Comparison of ENCODE assay signal across 17 cellular contexts in genomic region chr7:158317238-158318205, GRCh38.
DNase-seq lines count a peak whose midpoint lies in the region; ATAC-seq and TF ChIP-seq lines count a peak whose summit lies in the region.
"Had no signal": no experiment of that assay in that cellular context is flagged by ENCODE, and none has a peak within 500 bp of the region (broad histone marks: within the 10 kb centered on the region; RNA-seq: fewer than 3 reads in every experiment).

No MANE protein-coding gene starts in this region.

- peak overlapping the region; percentile 20 for H2AFZ ChIP-seq in neural progenitor cell (replicated peaks)

- H3K4me2 ChIP-seq in neural progenitor cell = peak overlapping the region; percentile 59

- H3K4me3 ChIP-seq in neural progenitor cell = peak overlapping the region; percentile 11
- no peak overlapping the region for H3K4me3 ChIP-seq in thyroid gland (replicated peaks in 1 of 3)
- H3K4me3 ChIP-seq: ascending aorta, left lung, transverse colon had no signal

- no peaks in the 10 kb centered on the region for H3K9me3 ChIP-seq in neural progenitor cell (ENCODE audit: low read depth)
- H3K9me3 ChIP-seq in thyroid gland = no peaks in the 10 kb centered on the region
- H3K9me3 ChIP-seq: ascending aorta, transverse colon had no signal

- 33 to 43% methylated on average over 39 to 46 of the region's 59 CpGs for WGBS in thyroid gland, 2 donors

- intact Hi-C loops in thyroid gland (cut with DNase I) (no loop called here), CD14-positive monocyte (cut with micrococcal nuclease) (no loop called here)

- H3K36me3 ChIP-seq in neural progenitor cell (no peaks in the 10 kb centered on the region), thyroid gland (no peaks in the 10 kb centered on the region)
- H3K36me3 ChIP-seq: ascending aorta, left lung, transverse colon had no signal

- no peak for TF ChIP-seq CTCF in glutamatergic neuron (IDR thresholded peaks at IDR 0.05; ENCODE audit: partially characterized antibody, unreplicated experiment)
- peak; percentile 25 for TF ChIP-seq CTCF in neural progenitor cell (IDR thresholded peaks at IDR 0.05)
- TF ChIP-seq CTCF in thyroid gland (IDR thresholded peaks at IDR 0.05) = no peak
- no peak for TF ChIP-seq CTCF in CD14-positive monocyte (IDR thresholded peaks at IDR 0.05)

- ATAC-seq in GM21390 (IDR thresholded peaks at IDR 0.05; ENCODE audit: unreplicated experiment) = no peak
- ATAC-seq in HG02970 (IDR thresholded peaks at IDR 0.05; ENCODE audit: low FRiP score, unreplicated experiment) = no peak
- ATAC-seq: activated CD8-positive, alpha-beta T cell treated with anti-CD3 and anti-CD28 coated beads, Interleukin-2, amount 10 ng/mL, durations not matched to agents 7 days and 5 days; left lung had no signal

- peaks cover 3% of the 10 kb centered on the region for H3K4me1 Mint-ChIP-seq in glutamatergic neuron (ENCODE audit: low read depth, unreplicated experiment)
- H3K4me1 Mint-ChIP-seq in neural progenitor cell = peaks cover 26% of the 10 kb centered on the region
- no peaks in the 10 kb centered on the region for H3K4me1 Mint-ChIP-seq in CD14-positive monocyte

- H3K27ac ChIP-seq in neural progenitor cell (peak overlapping the region; percentile 91), thyroid gland (no peak overlapping the region)
- H3K27ac ChIP-seq: ascending aorta, left lung, transverse colon had no signal

- H3K36me3 Mint-ChIP-seq in glutamatergic neuron (ENCODE audit: unreplicated experiment) (peaks cover 17% of the 10 kb centered on the region), neural progenitor cell (peaks cover 11% of the 10 kb centered on the region), CD14-positive monocyte (no peaks in the 10 kb centered on the region)

- H3K9me3 Mint-ChIP-seq in glutamatergic neuron (ENCODE audit: unreplicated experiment) (peaks cover 31% of the 10 kb centered on the region), neural progenitor cell (peaks cover 27% of the 10 kb centered on the region), CD14-positive monocyte (peaks cover 45 to 83% (median 63%) of the 10 kb centered on the region in 7 donors)

- H3K79me2 ChIP-seq in neural progenitor cell (ENCODE audit: low read depth) = no peaks in the 10 kb centered on the region

- H3K27ac Mint-ChIP-seq in glutamatergic neuron (ENCODE audit: unreplicated experiment) (peak overlapping the region; percentile 90), neural progenitor cell (peak overlapping the region; percentile 98), CD14-positive monocyte (no peak overlapping the region)
- H3K27ac Mint-ChIP-seq: activated CD8-positive, alpha-beta T cell treated with anti-CD3 and anti-CD28 coated beads, Interleukin-2, amount 10 ng/mL, durations not matched to agents 7 days and 5 days had no signal

- H3K27me3 ChIP-seq in neural progenitor cell = no peaks in the 10 kb centered on the region
- H3K27me3 ChIP-seq in thyroid gland = no peaks in the 10 kb centered on the region
- H3K27me3 ChIP-seq: ascending aorta, transverse colon had no signal

- H3K4me3 Mint-ChIP-seq in glutamatergic neuron (ENCODE audit: unreplicated experiment) (peak overlapping the region; percentile 75), neural progenitor cell (peak overlapping the region; percentile 77), CD14-positive monocyte (peak overlapping the region in 1 of 2 donors; percentile 54)
- H3K4me3 Mint-ChIP-seq: activated CD8-positive, alpha-beta T cell treated with anti-CD3 and anti-CD28 coated beads, Interleukin-2, amount 10 ng/mL, durations not matched to agents 7 days and 5 days had no signal

- peaks cover 33% of the 10 kb centered on the region for H3F3A ChIP-seq in neural progenitor cell (ENCODE audit: low read depth)

- no peaks in the 10 kb centered on the region for H4K20me1 ChIP-seq in neural progenitor cell (ENCODE audit: low read depth)

- peaks cover 1% of the 10 kb centered on the region for H3K27me3 Mint-ChIP-seq in glutamatergic neuron (ENCODE audit: unreplicated experiment)
- H3K27me3 Mint-ChIP-seq in neural progenitor cell (ENCODE audit: insufficient read depth, low read depth) = peaks cover 23% of the 10 kb centered on the region
- H3K27me3 Mint-ChIP-seq in CD14-positive monocyte (ENCODE audit: low read depth in 3 of 3) = peaks cover 3 to 17% (median 11%) of the 10 kb centered on the region in 3 donors

- H3K4me1 ChIP-seq in neural progenitor cell (peaks cover 16% of the 10 kb centered on the region), thyroid gland (no peaks in the 10 kb centered on the region)
- H3K4me1 ChIP-seq: ascending aorta, left lung, transverse colon had no signal

- TF ChIP-seq POLR2A in thyroid gland (IDR thresholded peaks at IDR 0.05) = no peak

- DNase-seq in Ammon's horn (ENCODE audit: low spot score) (peak; percentile 59), NCI-H69 (lab: John Stamatoyannopoulos, UW) (peak; percentile 96), glutamatergic neuron (peak; percentile 81), neural progenitor cell (ENCODE audit: low spot score) (peak; percentile 98), thyroid gland (no peak), CD14-positive monocyte (ENCODE audit: low spot score) (no peak)
- DNase-seq: activated gamma-delta T cell, DMS53, KG1, left lung, NCI-H1694, NCI-H526, transverse colon had no signal

- no peak overlapping the region for H3K9ac ChIP-seq in neural progenitor cell

Comparison
In these comparisons a context has a peak if more than half of its experiments do, and no peak if none do; other contexts are left out.
1. DNase-seq: peak in Ammon's horn (single experiment), NCI-H69 (single experiment), glutamatergic neuron (single experiment) and neural progenitor cell (single experiment); none in thyroid gland (0 of 2) and CD14-positive monocyte (single experiment).
2. H3K27ac Mint-ChIP-seq: peak in glutamatergic neuron (single experiment) and neural progenitor cell (single experiment); none in CD14-positive monocyte (0 of 7).